ENCODE assay signal across 10 cellular contexts in genomic region chr11:32870676-32871075, GRCh38. TPM values are rescaled to one million over a fixed set of nuclear protein-coding genes. Genes with fewer than 3 reads are reported as not detected.
A peak's percentile ranks its signal among the peaks of the same experiment; 100 is the strongest.
DNase-seq lines count a peak whose midpoint lies in the region; ATAC-seq, FAIRE-seq and TF ChIP-seq lines count a peak whose summit lies in the region.
"Had no signal": no experiment of that assay in that cellular context is flagged by ENCODE, and none has a peak within 500 bp of the region (broad histone marks: within the 10 kb centered on the region; RNA-seq: fewer than 3 reads in every experiment).

No MANE protein-coding gene starts in this region.

- H3K4me2 ChIP-seq in mammary epithelial cell (ENCODE audit: insufficient read depth, low read depth, low read length) (no peak overlapping the region), H1 (ENCODE audit: insufficient read depth in 1 of 2, low read depth in 2 of 2, low read length in 2 of 2) (no peak overlapping the region)

- dilution Hi-C loops in mammary epithelial cell (cut with HindIII; ENCODE audit: low sequenced_read_pairs) = no loop called here

- H3K27me3 Mint-ChIP-seq in MCF 10A (ENCODE audit: insufficient read depth, unreplicated experiment) = no peaks in the 10 kb centered on the region
- peaks cover 39% of the 10 kb centered on the region for H3K27me3 Mint-ChIP-seq in stimulated activated naive CD8-positive, alpha-beta T cell treated with anti-CD3 and anti-CD28 coated beads, Interleukin-15, amount 100 ng/mL, for 72 hours
- peaks cover 36% of the 10 kb centered on the region for H3K27me3 Mint-ChIP-seq in activated T-helper 2 cell treated with anti-CD3 and anti-CD28 coated beads, Interferon-gamma antibody, Interleukin-2, Interleukin-4, amounts not matched to agents 10 μg/mL and 5 μg/mL and 100 μg/mL, durations not matched to agents 14 hours and 24 hours and 36 hours (ENCODE audit: low read depth)

- ATAC-seq in stimulated activated naive CD8-positive, alpha-beta T cell treated with anti-CD3 and anti-CD28 coated beads, Interleukin-15, amount 100 ng/mL, for 72 hours = peak; percentile 57
- no peak for ATAC-seq in HG03565 (IDR thresholded peaks at IDR 0.05; ENCODE audit: unreplicated experiment)
- ATAC-seq in GM19035 (IDR thresholded peaks at IDR 0.05; ENCODE audit: unreplicated experiment) = no peak

- no peaks in the 10 kb centered on the region for H3K23me2 ChIP-seq in H1 (ENCODE audit: low read depth, low read length)

- no peaks in the 10 kb centered on the region for H3K9me3 Mint-ChIP-seq in MCF 10A (ENCODE audit: unreplicated experiment)
- H3K9me3 Mint-ChIP-seq in stimulated activated naive CD8-positive, alpha-beta T cell treated with anti-CD3 and anti-CD28 coated beads, Interleukin-15, amount 100 ng/mL, for 72 hours = peaks cover 5% of the 10 kb centered on the region in 2 donors
- H3K9me3 Mint-ChIP-seq in activated T-helper 2 cell treated with anti-CD3 and anti-CD28 coated beads, Interferon-gamma antibody, Interleukin-2, Interleukin-4, amounts not matched to agents 10 μg/mL and 5 μg/mL and 100 μg/mL, durations not matched to agents 14 hours and 24 hours and 36 hours = peaks cover 11% of the 10 kb centered on the region

- H3K14ac ChIP-seq in H1 (ENCODE audit: insufficient read length) = no peak overlapping the region

- no peaks in the 10 kb centered on the region for H3K79me1 ChIP-seq in H1 (ENCODE audit: low read depth, low read length)

- H2BK15ac ChIP-seq in H1 (ENCODE audit: low read length) = 0 out of 2 replicates have a peak overlapping the region, but pooled peaks have one; percentile 36

- TF ChIP-seq RAD21 in H1 (IDR thresholded peaks at IDR 0.05 in 1 of 2, conservative IDR thresholded peaks at IDR 0.05 in 1 of 2; ENCODE audit: low read depth in 2 of 2, low read length in 2 of 2) = peak; percentile 68 to 78

- no TSS peak for BruUV-seq in MCF 10A (replicated peaks; lab: Mats Ljungman, UMichigan)
- BruUV-seq in mammary epithelial cell (replicated peaks; lab: Mats Ljungman, UMichigan) = no TSS peak

- H3K4me3 ChIP-seq in mammary epithelial cell (replicated peaks in 1 of 3; ENCODE audit: insufficient read depth in 1 of 3, low read depth in 2 of 3, low read length in 3 of 3) = no peak overlapping the region
- H3K4me3 ChIP-seq in H1 (ENCODE audit: extremely low read depth in 1 of 4, insufficient read depth in 2 of 4, low read depth in 3 of 4, low read length in 4 of 4) = no peak overlapping the region
- H3K4me3 ChIP-seq: lung had no signal

- H4K8ac ChIP-seq in H1 (ENCODE audit: extremely low read depth, insufficient read depth, low read length) = no peak overlapping the region

- no peak overlapping the region for H4K91ac ChIP-seq in H1 (replicated peaks; ENCODE audit: insufficient read length, low read length)

- WGBS in mammary epithelial cell (ENCODE audit: low coverage, missing lambda C conversion rate) = 50% methylated on average over 2 of the region's 2 CpGs
- 85% methylated on average over 2 of the region's 2 CpGs; no CpG with 5 or more reads in 1 of the 2 experiments for WGBS in H1 (ENCODE audit: extremely low coverage in 1 of 2, insufficient coverage in 1 of 2, insufficient read length in 1 of 2, insufficient replicate concordance in 2 of 2, low coverage in 1 of 2, low lambda C conversion rate in 2 of 2, missing lambda C conversion rate in 1 of 2), 2 experiments

- no peak overlapping the region for H2AK5ac ChIP-seq in H1 (ENCODE audit: low read depth, low read length)

- no peak overlapping the region for H3K27ac Mint-ChIP-seq in MCF 10A (ENCODE audit: low read depth, unreplicated experiment)
- H3K27ac Mint-ChIP-seq in stimulated activated naive CD8-positive, alpha-beta T cell treated with anti-CD3 and anti-CD28 coated beads, Interleukin-15, amount 100 ng/mL, for 72 hours = no peak overlapping the region
- no peak overlapping the region for H3K27ac Mint-ChIP-seq in activated T-helper 2 cell treated with anti-CD3 and anti-CD28 coated beads, Interferon-gamma antibody, Interleukin-2, Interleukin-4, amounts not matched to agents 10 μg/mL and 5 μg/mL and 100 μg/mL, durations not matched to agents 14 hours and 24 hours and 36 hours

- TF ChIP-seq CTCF in MCF 10A (IDR thresholded peaks at IDR 0.05; ENCODE audit: unreplicated experiment) = no peak
- peak in 1 of 2 donors; percentile 12 for TF ChIP-seq CTCF in mammary epithelial cell (conservative IDR thresholded peaks at IDR 0.05 in 1 of 2, IDR thresholded peaks at IDR 0.05 in 1 of 2; ENCODE audit: extremely low read depth in 1 of 2, insufficient read depth in 1 of 2, low read depth in 1 of 2, low read length in 2 of 2)
- peak; percentile 73 to 84 (median 81) for TF ChIP-seq CTCF in H1 (IDR thresholded peaks at IDR 0.05; ENCODE audit: control extremely low read depth in 1 of 3, insufficient read depth in 1 of 3, low read depth in 1 of 3, low read length in 3 of 3)

- H4K20me1 ChIP-seq in mammary epithelial cell (ENCODE audit: insufficient read depth, low read length) (no peaks in the 10 kb centered on the region), H1 (replicated peaks in 1 of 2; ENCODE audit: control insufficient read depth in 1 of 2, insufficient read depth in 2 of 2, low read length in 2 of 2) (no peaks in the 10 kb centered on the region)

- no peak overlapping the region for H3K18ac ChIP-seq in H1 (ENCODE audit: extremely low read depth, low read length)

- H4K5ac ChIP-seq in H1 (ENCODE audit: insufficient read length, low read depth, low read length) = no peak overlapping the region

- H3K4me1 ChIP-seq in mammary epithelial cell (ENCODE audit: insufficient read depth, low read length) (no peaks in the 10 kb centered on the region), H1 (replicated peaks in 1 of 4; ENCODE audit: control insufficient read depth in 3 of 4, insufficient read depth in 4 of 4, low read length in 3 of 4) (peaks cover 0 to 6% (median 3%) of the 10 kb centered on the region in 4 experiments; a peak in 4 of 7 replicates)

- DNase-seq in MCF 10A (ENCODE audit: unreplicated experiment) (peak; percentile 38), mammary epithelial cell (no peak), RPMI7951 (ENCODE audit: low read depth) (peak; percentile 9), H1 (ENCODE audit: low read depth in 1 of 2, low spot score in 2 of 2) (peak in 1 of 2 experiments; percentile 74)
- DNase-seq in stimulated activated naive CD8-positive, alpha-beta T cell treated with anti-CD3 and anti-CD28 coated beads, Interleukin-15, amount 100 ng/mL, for 72 hours = no peak
- no peak for DNase-seq in activated T-helper 2 cell treated with anti-CD3 and anti-CD28 coated beads, Interferon-gamma antibody, Interleukin-2, Interleukin-4, amounts not matched to agents 10 μg/mL and 5 μg/mL and 100 μg/mL, durations not matched to agents 14 hours and 24 hours and 36 hours (ENCODE audit: low spot score)

- no peak overlapping the region for H3K4me3 Mint-ChIP-seq in MCF 10A (ENCODE audit: unreplicated experiment)
- H3K4me3 Mint-ChIP-seq in stimulated activated naive CD8-positive, alpha-beta T cell treated with anti-CD3 and anti-CD28 coated beads, Interleukin-15, amount 100 ng/mL, for 72 hours = no peak overlapping the region
- no peak overlapping the region for H3K4me3 Mint-ChIP-seq in activated T-helper 2 cell treated with anti-CD3 and anti-CD28 coated beads, Interferon-gamma antibody, Interleukin-2, Interleukin-4, amounts not matched to agents 10 μg/mL and 5 μg/mL and 100 μg/mL, durations not matched to agents 14 hours and 24 hours and 36 hours (ENCODE audit: low read depth)

- no peak overlapping the region for H3K4ac ChIP-seq in H1 (replicated peaks; ENCODE audit: insufficient read length, low read depth, low read length)

- H2BK12ac ChIP-seq in H1 (ENCODE audit: low read depth, low read length) = peak overlapping the region; percentile 1; the same call in 1 of the 2 replicates

- no peaks in the 10 kb centered on the region for H3K4me1 Mint-ChIP-seq in MCF 10A (ENCODE audit: insufficient read depth, unreplicated experiment)
- no peaks in the 10 kb centered on the region for H3K4me1 Mint-ChIP-seq in stimulated activated naive CD8-positive, alpha-beta T cell treated with anti-CD3 and anti-CD28 coated beads, Interleukin-15, amount 100 ng/mL, for 72 hours
- H3K4me1 Mint-ChIP-seq in activated T-helper 2 cell treated with anti-CD3 and anti-CD28 coated beads, Interferon-gamma antibody, Interleukin-2, Interleukin-4, amounts not matched to agents 10 μg/mL and 5 μg/mL and 100 μg/mL, durations not matched to agents 14 hours and 24 hours and 36 hours (ENCODE audit: low read depth) = no peaks in the 10 kb centered on the region

- in situ Hi-C loops in mammary epithelial cell (cut with MboI; ENCODE audit: low sequenced_read_pairs in 2 of 2) = no loop called here

- no peak for TF ChIP-seq POLR2A in H1 (IDR thresholded peaks at IDR 0.05; ENCODE audit: control extremely low read depth in 1 of 2, low read depth in 2 of 2, low read length in 2 of 2)

- no peak overlapping the region for H2AFZ ChIP-seq in mammary epithelial cell (ENCODE audit: low read depth, low read length)
- peak overlapping the region; percentile 98 for H2AFZ ChIP-seq in H1 (ENCODE audit: low read length)

- H2BK5ac ChIP-seq in H1 (ENCODE audit: low read depth, low read length) = 0 out of 2 replicates have a peak overlapping the region, but pooled peaks have one; percentile 73

- peak; percentile 65 for FAIRE-seq in H1 (lab: Jason Lieb, UNC)
- FAIRE-seq: GM18507 had no signal

- H3K56ac ChIP-seq in H1 (replicated peaks; ENCODE audit: insufficient read length, low read depth, low read length) = no peak overlapping the region

- no peaks in the 10 kb centered on the region for H3K36me3 ChIP-seq in mammary epithelial cell (ENCODE audit: insufficient read depth, low read length)
- H3K36me3 ChIP-seq in H1 (ENCODE audit: control insufficient read depth in 2 of 4, insufficient read depth in 4 of 4, low read length in 3 of 4) = no peaks in the 10 kb centered on the region

- intact Hi-C loops in MCF 10A (cut with micrococcal nuclease) = no loop called here
- intact Hi-C loops in mammary epithelial cell (cut with micrococcal nuclease) = no loop called here
- intact Hi-C loops in activated T-helper 2 cell treated with anti-CD3 and anti-CD28 coated beads, Interferon-gamma antibody, Interleukin-2, Interleukin-4, amounts not matched to agents 10 μg/mL and 5 μg/mL and 100 μg/mL, durations not matched to agents 14 hours and 24 hours and 36 hours (cut with micrococcal nuclease) = no loop called here

- H3K79me2 ChIP-seq in mammary epithelial cell (ENCODE audit: insufficient read depth, low read length) = no peaks in the 10 kb centered on the region
- H3K79me2 ChIP-seq in H1 (ENCODE audit: control insufficient read depth in 1 of 2, insufficient read depth in 2 of 2, low read length in 2 of 2) = no peaks in the 10 kb centered on the region

- H3K27ac ChIP-seq in mammary epithelial cell (ENCODE audit: insufficient read depth, low read depth, low read length) (no peak overlapping the region), H1 (ENCODE audit: low read depth, low read length) (no peak overlapping the region)

- no peak overlapping the region for H3K23ac ChIP-seq in H1 (ENCODE audit: insufficient read length)

- TF ChIP-seq EP300 in H1 (IDR thresholded peaks at IDR 0.05; ENCODE audit: borderline replicate concordance in 1 of 2, low read depth in 2 of 2, low read length in 2 of 2) = no peak

- CTCF ChIA-PET in MCF 10A (lab: Yijun Ruan, JAX) (interaction anchor here (0.6 kb wide), 1 partner anchor 1507 kb away, joined by 4 read pairs; no protein-coding TSS in a partner anchor), mammary epithelial cell (lab: Charles Lee; ENCODE audit: low non-redundant PET) (no interaction called here), H1 (lab: Charles Lee; ENCODE audit: partially characterized antibody) (interaction anchor here (0.6 to 7.1 kb wide), 14 partner anchors 10 to 360 kb away, joined by 3 to 55 read pairs (median 3); no protein-coding TSS in a partner anchor)

- H3K9ac ChIP-seq in mammary epithelial cell (ENCODE audit: insufficient read depth, low read length) (no peak overlapping the region), H1 (replicated peaks in 1 of 4; ENCODE audit: extremely low read depth in 1 of 4, low read depth in 3 of 4, low read length in 3 of 4) (no peak overlapping the region)

- POLR2A ChIA-PET in MCF 10A (lab: Yijun Ruan, JAX) = no interaction called here
- POLR2A ChIA-PET in H1 (lab: Charles Lee; ENCODE audit: partially characterized antibody) = interaction anchor here (0.6 to 1.9 kb wide), 4 partner anchors 14 to 32 kb away, joined by 3 to 7 read pairs (median 5); partner anchors contain the start of gene QSER1

- H2BK20ac ChIP-seq in H1 (ENCODE audit: low read length) = no peak overlapping the region

- no peaks in the 10 kb centered on the region for H3K9me3 ChIP-seq in mammary epithelial cell (replicated peaks; ENCODE audit: insufficient read depth, low read length)
- H3K9me3 ChIP-seq in H1 (ENCODE audit: insufficient read depth in 2 of 2, low read depth in 1 of 2, low read length in 1 of 2) = 0 out of 4 replicates have a peak, but pooled peaks cover 0 to 7% of the 10 kb centered on the region in 2 experiments

- peak overlapping the region; percentile 3 for H2BK120ac ChIP-seq in H1 (replicated peaks; ENCODE audit: low read depth, low read length)

- H3K27me3 ChIP-seq in mammary epithelial cell (ENCODE audit: insufficient read depth, low read length) (no peaks in the 10 kb centered on the region), H1 (replicated peaks in 1 of 4; ENCODE audit: control insufficient read depth in 3 of 4, extremely low read depth in 1 of 4, insufficient read depth in 3 of 4, low read length in 3 of 4) (no peaks in the 10 kb centered on the region)

- no peaks in the 10 kb centered on the region for H3K36me3 Mint-ChIP-seq in MCF 10A (ENCODE audit: insufficient read depth, unreplicated experiment)
- H3K36me3 Mint-ChIP-seq in activated T-helper 2 cell treated with anti-CD3 and anti-CD28 coated beads, Interferon-gamma antibody, Interleukin-2, Interleukin-4, amounts not matched to agents 10 μg/mL and 5 μg/mL and 100 μg/mL, durations not matched to agents 14 hours and 24 hours and 36 hours (ENCODE audit: low read depth) = no peaks in the 10 kb centered on the region

RNA-seq across cellular contexts. Expression of gene QSER1, which starts 21.9 kb away (rescaled TPM):
- total RNA-seq in MCF 10A (2022) = 34.0 and 39.3 TPM in 2 replicates
- 10 to 100 TPM; 23.7 to 33.2 TPM for total RNA-seq in mammary epithelial cell
- polyA plus RNA-seq in mammary epithelial cell = 7.3 TPM
- polyA minus RNA-seq in mammary epithelial cell = 35.1 TPM
- total RNA-seq in RPMI7951 (2014; rRNA removed; shearing (Covaris generic)) = 19.2 and 21.4 TPM in 2 replicates
- 114 and 117 TPM in 2 replicates for total RNA-seq in H1 (2021; fragmentation: NEBNext Ultra II Directional; extraction: Animal tissue kit (Norgen Biotek cat#: 25700))
- polyA plus RNA-seq in H1 (2011; rRNA removed) = 16.6 and 29.3 TPM in 2 replicates
- 26.1 TPM for polyA plus RNA-seq in H1 (2011; cell fraction: cytosol; rRNA removed)
- polyA plus RNA-seq in H1 (2011; cell fraction: nucleus; rRNA removed) = 38.3 TPM
- 19.9 to 42.3 TPM (median 30.4 TPM) in 4 replicates for polyA plus RNA-seq in H1 (2012, experiment 1 of 2)
- polyA plus RNA-seq in H1 (2012, experiment 2 of 2) = 1.9 TPM
- 52.7 TPM for polyA plus RNA-seq in H1 (2013, experiment 1 of 2)
- 48.3 TPM for polyA plus RNA-seq in H1 (2013, experiment 2 of 2)
- polyA minus RNA-seq in H1 (2011; rRNA and poly(A)+ RNA removed) = 132 and 174 TPM in 2 replicates
- polyA minus RNA-seq in H1 (2011; cell fraction: cytosol; rRNA and poly(A)+ RNA removed) = 81.9 TPM
- polyA minus RNA-seq in H1 (2011; cell fraction: nucleus; rRNA and poly(A)+ RNA removed) = 247 TPM
- total RNA-seq in activated T-helper 2 cell treated with anti-CD3 and anti-CD28 coated beads, Interferon-gamma antibody, Interleukin-2, Interleukin-4, amounts not matched to agents 10 μg/mL and 5 μg/mL and 100 μg/mL, durations not matched to agents 14 hours and 24 hours and 36 hours = 17.9 and 18.2 TPM in 2 replicates

RNA-seq across cellular contexts. Expression of gene PRRG4, which starts 40.9 kb away (rescaled TPM):
- 1.1 and 1.2 TPM in 2 replicates for total RNA-seq in MCF 10A (2022)
- 10 to 100 TPM; 10.3 to 15.2 TPM for total RNA-seq in mammary epithelial cell
- polyA plus RNA-seq in mammary epithelial cell = 7.0 TPM
- polyA minus RNA-seq in mammary epithelial cell = 14.9 TPM
- total RNA-seq in RPMI7951 (2014; rRNA removed; shearing (Covaris generic)) = 0.24 and 0.49 TPM in 2 replicates
- 1.3 and 1.7 TPM in 2 replicates for total RNA-seq in H1 (2021; fragmentation: NEBNext Ultra II Directional; extraction: Animal tissue kit (Norgen Biotek cat#: 25700))
- polyA plus RNA-seq in H1 (2011; rRNA removed) = 0.50 and 0.65 TPM in 2 replicates
- polyA plus RNA-seq in H1 (2011; cell fraction: cytosol; rRNA removed) = 0.54 TPM
- polyA plus RNA-seq in H1 (2011; cell fraction: nucleus; rRNA removed) = 0.60 TPM
- polyA plus RNA-seq in H1 (2012, experiment 1 of 2) = 0.55 to 0.99 TPM (median 0.66 TPM) in 4 replicates
- polyA plus RNA-seq in H1 (2012, experiment 2 of 2) = 0.34 TPM
- 1.0 TPM for polyA plus RNA-seq in H1 (2013, experiment 1 of 2)
- polyA plus RNA-seq in H1 (2013, experiment 2 of 2) = 1.2 TPM
- polyA minus RNA-seq in H1 (2011; rRNA and poly(A)+ RNA removed) = 0.85 and 0.88 TPM in 2 replicates
- polyA minus RNA-seq in H1 (2011; cell fraction: cytosol; rRNA and poly(A)+ RNA removed) = 0.95 TPM
- polyA minus RNA-seq in H1 (2011; cell fraction: nucleus; rRNA and poly(A)+ RNA removed) = 1.6 TPM
- 1.1 and 1.3 TPM in 2 replicates for total RNA-seq in activated T-helper 2 cell treated with anti-CD3 and anti-CD28 coated beads, Interferon-gamma antibody, Interleukin-2, Interleukin-4, amounts not matched to agents 10 μg/mL and 5 μg/mL and 100 μg/mL, durations not matched to agents 14 hours and 24 hours and 36 hours

Comparison
In these comparisons a context has a peak if more than half of its experiments do, and no peak if none do; other contexts are left out.
1. DNase-seq: peak in MCF 10A (single experiment) and RPMI7951 (single experiment); none in mammary epithelial cell (single experiment), stimulated activated naive CD8-positive, alpha-beta T cell treated with anti-CD3 and anti-CD28 coated beads, Interleukin-15, amount 100 ng/mL, for 72 hours (0 of 2) and activated T-helper 2 cell treated with anti-CD3 and anti-CD28 coated beads, Interferon-gamma antibody, Interleukin-2, Interleukin-4, amounts not matched to agents 10 μg/mL and 5 μg/mL and 100 μg/mL, durations not matched to agents 14 hours and 24 hours and 36 hours (single experiment).